8 cellular contexts compared by ENCODE assay signal in genomic region chr19:19531951-19532805, GRCh38. TPM values are rescaled to one million over a fixed set of nuclear protein-coding genes. Genes with fewer than 3 reads are reported as not detected.
A peak's percentile ranks its signal among the peaks of the same experiment; 100 is the strongest.
DNase-seq lines count a peak whose midpoint lies in the region; ATAC-seq and TF ChIP-seq lines count a peak whose summit lies in the region.

No MANE protein-coding gene starts in this region.

- 19 to 23% methylated on average over 32 to 33 of the region's 48 CpGs for WGBS in lower leg skin, 2 donors

- TF ChIP-seq POLR2A in lower leg skin (IDR thresholded peaks at IDR 0.05) = no peak

- no peaks in the 10 kb centered on the region for H3K4me1 ChIP-seq in A673 (ENCODE audit: insufficient read depth, low read length, poor library complexity, severe bottlenecking)
- no peaks in the 10 kb centered on the region for H3K4me1 ChIP-seq in colonic mucosa

- H3K9me3 ChIP-seq in A673 (ENCODE audit: low read depth, low read length, poor library complexity, severe bottlenecking) = no peaks in the 10 kb centered on the region
- no peaks in the 10 kb centered on the region for H3K9me3 ChIP-seq in colonic mucosa

- ATAC-seq in GM18868 (IDR thresholded peaks at IDR 0.05; ENCODE audit: unreplicated experiment) = peak; percentile 61
- no peak for ATAC-seq in HG03159 (IDR thresholded peaks at IDR 0.05; ENCODE audit: unreplicated experiment)

- peak overlapping the region; percentile 47 for H3K27ac Mint-ChIP-seq in activated CD4-positive, alpha-beta T cell treated with anti-CD3 and anti-CD28 coated beads, Interleukin-2, amount 10 ng/mL, durations not matched to agents 24 days and 14 days

- intact Hi-C loops in A673 (cut with micrococcal nuclease; ENCODE audit: unreplicated experiment) = loop anchor here (1.0 to 2.0 kb wide), 2 partner anchors 111 to 427 kb away; partner anchors contain the start of gene GMIP
- intact Hi-C loops in activated CD4-positive, alpha-beta T cell treated with anti-CD3 and anti-CD28 coated beads, Interleukin-2, amount 10 ng/mL, durations not matched to agents 24 days and 14 days (cut with micrococcal nuclease) = loop anchor here (1.0 to 10.0 kb wide), 3 partner anchors 22 to 203 kb away; partner anchors contain the start of gene ZNF14
- intact Hi-C loops in colonic mucosa (cut with DNase I) = loop anchor here (2.0 to 5.0 kb wide), 2 partner anchors 113 to 425 kb away; no protein-coding TSS in a partner anchor
- intact Hi-C loops in lower leg skin (cut with DNase I; ENCODE audit: low total_unique reads) = loop anchor here (2.0 kb wide), 1 partner anchor 115 kb away; no protein-coding TSS in a partner anchor

- H3K4me3 Mint-ChIP-seq in activated CD4-positive, alpha-beta T cell treated with anti-CD3 and anti-CD28 coated beads, Interleukin-2, amount 10 ng/mL, durations not matched to agents 24 days and 14 days = peak overlapping the region; percentile 14

- H3K27me3 ChIP-seq in A673 (replicated peaks; ENCODE audit: insufficient read depth, low read depth, low read length, poor library complexity) = no peaks in the 10 kb centered on the region
- peaks cover under 1% of the 10 kb centered on the region for H3K27me3 ChIP-seq in colonic mucosa

- TF ChIP-seq CTCF in A673 (conservative IDR thresholded peaks at IDR 0.05; ENCODE audit: low read depth, low read length) (peak; percentile 98), colonic mucosa (IDR thresholded peaks at IDR 0.05) (peak; percentile 95), lower leg skin (IDR thresholded peaks at IDR 0.05) (peak in 1 of 3 donors; percentile 71)

- peaks cover 22% of the 10 kb centered on the region for H3K36me3 Mint-ChIP-seq in activated CD4-positive, alpha-beta T cell treated with anti-CD3 and anti-CD28 coated beads, Interleukin-2, amount 10 ng/mL, durations not matched to agents 24 days and 14 days (ENCODE audit: low read depth)

- H3K9me3 Mint-ChIP-seq in activated CD4-positive, alpha-beta T cell treated with anti-CD3 and anti-CD28 coated beads, Interleukin-2, amount 10 ng/mL, durations not matched to agents 24 days and 14 days = no peaks in the 10 kb centered on the region

- DNase-seq in A673 (ENCODE audit: low spot score) = peak; percentile 84
- DNase-seq in NCI-H2171 (lab: John Stamatoyannopoulos, UW) = peak; percentile 74
- DNase-seq in activated CD4-positive, alpha-beta T cell treated with anti-CD3 and anti-CD28 coated beads, Interleukin-2, amount 10 ng/mL, durations not matched to agents 24 days and 14 days = peak; percentile 96
- peak; percentile 85 for DNase-seq in colonic mucosa
- peak; percentile 80 to 97 for DNase-seq in lower leg skin (ENCODE audit: low spot score in 2 of 2)
- peak; percentile 55 to 94 (median 74) for DNase-seq in stimulated activated CD4-positive, alpha-beta T cell treated with anti-CD3 and anti-CD28 coated beads, TNF-alpha, amount 100 ng/mL, for 1 hour (ENCODE audit: low read depth in 3 of 3, low spot score in 1 of 3)

- H3K36me3 ChIP-seq in A673 (ENCODE audit: insufficient read depth, low read length, poor library complexity, severe bottlenecking) (peaks cover 2% of the 10 kb centered on the region), colonic mucosa (no peaks in the 10 kb centered on the region)

- CTCF ChIA-PET in A673 (lab: Charles Lee) = interaction anchor here (0.7 to 1.2 kb wide), 5 partner anchors 19 to 104 kb away, joined by 3 to 5 read pairs (median 4); no protein-coding TSS in a partner anchor

- BruUV-seq in A673 (replicated peaks; lab: Mats Ljungman, UMichigan) = TSS peak; percentile 11

- no peak overlapping the region for H3K27ac ChIP-seq in A673 (ENCODE audit: low read depth, low read length, poor library complexity, severe bottlenecking)
- no peak overlapping the region for H3K27ac ChIP-seq in colonic mucosa

- peaks cover 16% of the 10 kb centered on the region for H3K4me1 Mint-ChIP-seq in activated CD4-positive, alpha-beta T cell treated with anti-CD3 and anti-CD28 coated beads, Interleukin-2, amount 10 ng/mL, durations not matched to agents 24 days and 14 days

- peaks cover 3% of the 10 kb centered on the region for H3K27me3 Mint-ChIP-seq in activated CD4-positive, alpha-beta T cell treated with anti-CD3 and anti-CD28 coated beads, Interleukin-2, amount 10 ng/mL, durations not matched to agents 24 days and 14 days

- no peak overlapping the region for H3K4me3 ChIP-seq in A673 (ENCODE audit: low read depth, low read length, poor library complexity, severe bottlenecking)
- H3K4me3 ChIP-seq in colonic mucosa = no peak overlapping the region
- H3K4me3 ChIP-seq in lower leg skin (ENCODE audit: low read depth, poor library complexity, severe bottlenecking) = no peak overlapping the region

- H3K9ac ChIP-seq in colonic mucosa (ENCODE audit: low read depth in 2 of 2, low read length in 2 of 2) = peak overlapping the region in 1 of 2 donors; percentile 16

- POLR2A ChIA-PET in A673 (lab: Charles Lee; ENCODE audit: low non-redundant PET) = interaction anchor here (0.5 to 0.6 kb wide), 2 partner anchors 130 to 1096 kb away, joined by 4 to 8 read pairs; no protein-coding TSS in a partner anchor

RNA-seq across cellular contexts. Expression of gene YJEFN3, which starts 3.5 kb away (rescaled TPM):
- total RNA-seq in A673 (2021) (8.6 TPM in 2 replicates), colonic mucosa (10 to 100 TPM in 1 of 2 donors, 1 to 10 TPM in 1; 1.9 to 17.3 TPM), lower leg skin (1 to 10 TPM in 1 of 4 donors, under 1 TPM in 3; 0.15 to 2.8 (median 0.49) TPM)
- total RNA-seq in activated CD4-positive, alpha-beta T cell treated with anti-CD3 and anti-CD28 coated beads, Interleukin-2, amount 10 ng/mL, durations not matched to agents 24 days and 14 days = 11.4 and 14.6 TPM in 2 replicates

RNA-seq across cellular contexts. Expression of gene CILP2, which starts 5.9 kb away (rescaled TPM):
- total RNA-seq in A673 (2021) (0.77 and 1.6 TPM in 2 replicates), colonic mucosa (under 1 TPM; 0.05 to 0.35 TPM), lower leg skin (1 to 10 TPM in 1 of 4 donors, under 1 TPM in 1, not detected in 2; 0.17 to 1.4 TPM)
- 0.14 TPM in 2 replicates for total RNA-seq in activated CD4-positive, alpha-beta T cell treated with anti-CD3 and anti-CD28 coated beads, Interleukin-2, amount 10 ng/mL, durations not matched to agents 24 days and 14 days

RNA-seq across cellular contexts. Expression of gene NDUFA13, which starts 16.2 kb away (rescaled TPM):
- total RNA-seq in A673 (2021) (421 and 431 TPM in 2 replicates), colonic mucosa (100 to 1,000 TPM; 399 to 494 TPM), lower leg skin (100 to 1,000 TPM in 2 of 4 donors, 10 to 100 TPM in 2; 31.4 to 179 (median 108) TPM)
- 370 and 391 TPM in 2 replicates for total RNA-seq in activated CD4-positive, alpha-beta T cell treated with anti-CD3 and anti-CD28 coated beads, Interleukin-2, amount 10 ng/mL, durations not matched to agents 24 days and 14 days

RNA-seq across cellular contexts. Expression of gene TSSK6, which starts 16.8 kb away (rescaled TPM):
- 2.5 TPM in 2 replicates for total RNA-seq in A673 (2021)
- 3.3 and 4.4 TPM in 2 replicates for total RNA-seq in activated CD4-positive, alpha-beta T cell treated with anti-CD3 and anti-CD28 coated beads, Interleukin-2, amount 10 ng/mL, durations not matched to agents 24 days and 14 days
- total RNA-seq in colonic mucosa = 1 to 10 TPM; 2.2 to 3.6 TPM
- total RNA-seq in lower leg skin = 1 to 10 TPM; 4.0 to 8.9 (median 6.7) TPM
